ENCODE assay signal across 21 cellular contexts in the genomic region with DNA sequence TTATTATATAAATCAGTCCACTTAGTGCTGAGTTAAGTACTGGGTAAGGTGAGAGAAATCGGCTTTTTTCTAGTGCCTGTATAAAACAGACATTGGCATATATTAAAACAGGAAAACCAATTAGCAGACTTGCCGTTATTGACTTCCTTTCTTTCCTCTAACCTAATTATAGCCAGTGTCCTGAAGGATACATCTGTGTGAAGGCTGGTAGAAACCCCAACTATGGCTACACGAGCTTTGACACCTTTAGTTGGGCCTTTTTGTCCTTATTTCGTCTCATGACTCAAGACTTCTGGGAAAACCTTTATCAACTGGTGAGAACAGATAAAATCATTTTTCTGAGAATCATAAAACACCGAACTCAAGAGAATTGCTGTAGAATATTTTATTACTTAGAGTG.
DNase-seq lines count a peak whose midpoint lies in the region; ATAC-seq and TF ChIP-seq lines count a peak whose summit lies in the region.
"Had no signal": no experiment of that assay in that cellular context is flagged by ENCODE, and none has a peak within 500 bp of the region (broad histone marks: within the 10 kb centered on the region; RNA-seq: fewer than 3 reads in every experiment).

No MANE protein-coding gene starts in this region.

- no peaks in the 10 kb centered on the region for H3K79me2 ChIP-seq in Loucy (ENCODE audit: insufficient read depth, low read length)

- TF ChIP-seq CTCF in Loucy (conservative IDR thresholded peaks at IDR 0.05; ENCODE audit: low read length) (no peak), VCaP (conservative IDR thresholded peaks at IDR 0.05) (no peak)

- ATAC-seq in HG02885 (IDR thresholded peaks at IDR 0.05; ENCODE audit: poor library complexity, unreplicated experiment): no peak
- ATAC-seq: A549, GM12878, GM23338, HCT116 had no signal

- H4K20me1 ChIP-seq in Loucy (ENCODE audit: insufficient read depth, low read length, poor library complexity, severe bottlenecking): no peaks in the 10 kb centered on the region

- no peaks in the 10 kb centered on the region for H3K27me3 Mint-ChIP-seq in T-helper 2 cell treated with Interferon-gamma antibody and Interleukin-4, amounts not matched to agents 5 μg/mL and 100 μg/mL, for 36 hours (ENCODE audit: low read depth)

- H3K9me3 ChIP-seq in Loucy (ENCODE audit: insufficient read depth, low read depth, low read length): no peaks in the 10 kb centered on the region
- H3K9me3 ChIP-seq: A549, BE2C had no signal

- peak overlapping the region; percentile 7 for H3K27ac Mint-ChIP-seq in T-helper 2 cell treated with Interferon-gamma antibody and Interleukin-4, amounts not matched to agents 5 μg/mL and 100 μg/mL, for 36 hours
- H3K27ac Mint-ChIP-seq: CD4-positive, alpha-beta memory T cell; GM23338; H9 had no signal

- peak overlapping the region; percentile 12 for H3K9ac ChIP-seq in Loucy (ENCODE audit: low read depth, low read length, poor library complexity, severe bottlenecking)

- H3K4me1 ChIP-seq in Loucy (ENCODE audit: insufficient read depth, low read length, poor library complexity, severe bottlenecking): peaks cover 21% of the 10 kb centered on the region
- H3K4me1 ChIP-seq: A549, BE2C had no signal

- no peaks in the 10 kb centered on the region for H3K27me3 ChIP-seq in Loucy (ENCODE audit: insufficient read depth, low read length, poor library complexity, severe bottlenecking)
- H3K27me3 ChIP-seq: BE2C had no signal

- no peaks in the 10 kb centered on the region for H3F3A ChIP-seq in Loucy (ENCODE audit: low read depth)

- H3K4me3 Mint-ChIP-seq in T-helper 2 cell treated with Interferon-gamma antibody and Interleukin-4, amounts not matched to agents 5 μg/mL and 100 μg/mL, for 36 hours: peak overlapping the region; percentile 16
- H3K4me3 Mint-ChIP-seq: CD4-positive, alpha-beta memory T cell; GM23338; H9 had no signal

- H3K4me2 ChIP-seq in Loucy (ENCODE audit: low read depth, low read length, poor library complexity, severe bottlenecking): peak overlapping the region; percentile 41
- H3K4me2 ChIP-seq: A549, GM23338 had no signal

- peak overlapping the region; percentile 8 for H3K4me3 ChIP-seq in Loucy (ENCODE audit: low read length, poor library complexity, severe bottlenecking)
- H3K4me3 ChIP-seq: A549, GM12878, GM23338 had no signal

- no peaks in the 10 kb centered on the region for H3K36me3 Mint-ChIP-seq in T-helper 2 cell treated with Interferon-gamma antibody and Interleukin-4, amounts not matched to agents 5 μg/mL and 100 μg/mL, for 36 hours (ENCODE audit: low read depth)
- H3K36me3 Mint-ChIP-seq: CD4-positive, alpha-beta memory T cell had no signal

- H3K4me1 Mint-ChIP-seq in T-helper 2 cell treated with Interferon-gamma antibody and Interleukin-4, amounts not matched to agents 5 μg/mL and 100 μg/mL, for 36 hours (ENCODE audit: low read depth): peaks cover 18% of the 10 kb centered on the region
- H3K4me1 Mint-ChIP-seq: CD4-positive, alpha-beta memory T cell had no signal

- no peaks in the 10 kb centered on the region for H3K9me2 ChIP-seq in Loucy (replicated peaks; ENCODE audit: low read depth, low read length)

- no peaks in the 10 kb centered on the region for H3K36me3 ChIP-seq in Loucy (ENCODE audit: insufficient read depth, low read length)
- H3K36me3 ChIP-seq: BE2C had no signal

- H3K9me3 Mint-ChIP-seq in T-helper 2 cell treated with Interferon-gamma antibody and Interleukin-4, amounts not matched to agents 5 μg/mL and 100 μg/mL, for 36 hours: no peaks in the 10 kb centered on the region
- H3K9me3 Mint-ChIP-seq: CD4-positive, alpha-beta memory T cell; GM23338; H9 had no signal

- DNase-seq in T-helper 2 cell treated with Interferon-gamma antibody and Interleukin-4, amounts not matched to agents 5 μg/mL and 100 μg/mL, for 36 hours (ENCODE audit: low spot score): no peak
- DNase-seq in T-helper 2 cell (no peak), NCI-H128 (lab: John Stamatoyannopoulos, UW; ENCODE audit: unreplicated experiment) (no peak), T-helper 1 cell (no peak)
- DNase-seq: 8988T; ACHN; AML-193; BE2C; C1 segment of cervical spinal cord; Calu3; CD4-positive, alpha-beta memory T cell; COR-L47; DMS79 treated with DMSO at 0.1 percent for 48 hours; H9 had no signal

- H3K27ac ChIP-seq in VCaP: peak overlapping the region; percentile 61
- H3K27ac ChIP-seq: A549 had no signal

- 0 out of 2 replicates have a peak overlapping the region, but pooled peaks have one; percentile 43 for H2AFZ ChIP-seq in Loucy (ENCODE audit: low read length)
- H2AFZ ChIP-seq: GM23338 had no signal
